In genomic region chr6:13987400-13987865, GRCh38 we compare ENCODE assay signal across 1 cellular context.
TF ChIP-seq lines count a peak whose summit lies in the region.

No MANE protein-coding gene starts in this region.

TF ChIP-seq in K562, 482 proteins besides CTCF, POLR2A, EP300 and RAD21 (continued from another document and continues in another):
- TF ChIP-seq ZNF280A (IDR thresholded peaks at IDR 0.05; ENCODE audit: low read depth, partially characterized antibody): no peak
- TF ChIP-seq ZBTB12 (CRISPR knock-in tag; IDR thresholded peaks at IDR 0.05): no peak
- TF ChIP-seq BRF1 (IDR thresholded peaks at IDR 0.05; ENCODE audit: borderline replicate concordance, extremely low read depth, insufficient read length): no peak
- TF ChIP-seq MIER1 (IDR thresholded peaks at IDR 0.05; ENCODE audit: low read depth): no peak; the same call in 1 of the 2 replicates
- no peak for TF ChIP-seq GTF2A2 (tag; IDR thresholded peaks at IDR 0.05)
- TF ChIP-seq ARID4B (CRISPR knock-in tag; IDR thresholded peaks at IDR 0.05): no peak
- no peak for TF ChIP-seq SAFB (IDR thresholded peaks at IDR 0.05; ENCODE audit: borderline replicate concordance, low read depth, low read length)
- peak; percentile 39; the same call in 1 of the 2 replicates for TF ChIP-seq ATF3 (IDR thresholded peaks at IDR 0.05)
- no peak for TF ChIP-seq ATF3 (CRISPR knock-in tag; conservative IDR thresholded peaks at IDR 0.05)
- no peak for TF ChIP-seq SREBF2 (CRISPR knock-in tag; IDR thresholded peaks at IDR 0.05)
- no peak for TF ChIP-seq ZNF174 (CRISPR knock-in tag; IDR thresholded peaks at IDR 0.05)
- TF ChIP-seq ZKSCAN8 (CRISPR knock-in tag; IDR thresholded peaks at IDR 0.05): peak; percentile 55; the same call in 1 of the 2 replicates
- no peak for TF ChIP-seq ZNF445 (CRISPR knock-in tag; IDR thresholded peaks at IDR 0.05; ENCODE audit: low read depth)
- peak in 1 of 2 experiments; percentile 75; a peak in 2 of 4 replicates for TF ChIP-seq ZMIZ1 (IDR thresholded peaks at IDR 0.05; ENCODE audit: low read depth in 2 of 2, low read length in 2 of 2)
- TF ChIP-seq ZNF384 (IDR thresholded peaks at IDR 0.05; ENCODE audit: low read depth, low read length): no peak
- TF ChIP-seq MEF2D (tag; conservative IDR thresholded peaks at IDR 0.05; ENCODE audit: low read depth): no peak
- no peak for TF ChIP-seq CBX8 (IDR thresholded peaks at IDR 0.05; ENCODE audit: borderline replicate concordance, extremely low read depth, low read depth, low read length, poor library complexity, severe bottlenecking)
- TF ChIP-seq EZH2 (IDR thresholded peaks at IDR 0.05; ENCODE audit: borderline replicate concordance, low read depth, low read length): no peak
- TF ChIP-seq ZNF740 (CRISPR knock-in tag; IDR thresholded peaks at IDR 0.05): no peak
- TF ChIP-seq ZNF740 (tag; IDR thresholded peaks at IDR 0.05): no peak
- TF ChIP-seq TFAP4 (CRISPR knock-in tag; IDR thresholded peaks at IDR 0.05; ENCODE audit: borderline replicate concordance): 0 out of 2 replicates have a peak, but pooled peaks have one; percentile 21
- TF ChIP-seq ZFP91 (CRISPR knock-in tag; IDR thresholded peaks at IDR 0.05): no peak
- TF ChIP-seq CREB3L1 (IDR thresholded peaks at IDR 0.05; ENCODE audit: borderline replicate concordance, low read depth): no peak
- TF ChIP-seq ZNF699 (CRISPR knock-in tag; IDR thresholded peaks at IDR 0.05; ENCODE audit: insufficient replicate concordance): no peak
- TF ChIP-seq ZNF311 (CRISPR knock-in tag; IDR thresholded peaks at IDR 0.05): no peak
- peak; percentile 75 for TF ChIP-seq BCOR (IDR thresholded peaks at IDR 0.05)
- no peak for TF ChIP-seq TOE1 (IDR thresholded peaks at IDR 0.05; ENCODE audit: borderline replicate concordance)
- TF ChIP-seq TOE1 (CRISPR knock-in tag; IDR thresholded peaks at IDR 0.05; ENCODE audit: borderline replicate concordance, low read depth): no peak
- no peak for TF ChIP-seq HMG20A (CRISPR knock-in tag; conservative IDR thresholded peaks at IDR 0.05)
- no peak for TF ChIP-seq TFAM (CRISPR knock-in tag; conservative IDR thresholded peaks at IDR 0.05)
- no peak for TF ChIP-seq ATF2 (CRISPR knock-in tag; IDR thresholded peaks at IDR 0.05)
- no peak for TF ChIP-seq ZFP1 (CRISPR knock-in tag; IDR thresholded peaks at IDR 0.05)
- no peak for TF ChIP-seq CEBPZ (IDR thresholded peaks at IDR 0.05; ENCODE audit: borderline replicate concordance, low read depth, low read length)
